11 cellular contexts compared by ENCODE assay signal in the genomic region with DNA sequence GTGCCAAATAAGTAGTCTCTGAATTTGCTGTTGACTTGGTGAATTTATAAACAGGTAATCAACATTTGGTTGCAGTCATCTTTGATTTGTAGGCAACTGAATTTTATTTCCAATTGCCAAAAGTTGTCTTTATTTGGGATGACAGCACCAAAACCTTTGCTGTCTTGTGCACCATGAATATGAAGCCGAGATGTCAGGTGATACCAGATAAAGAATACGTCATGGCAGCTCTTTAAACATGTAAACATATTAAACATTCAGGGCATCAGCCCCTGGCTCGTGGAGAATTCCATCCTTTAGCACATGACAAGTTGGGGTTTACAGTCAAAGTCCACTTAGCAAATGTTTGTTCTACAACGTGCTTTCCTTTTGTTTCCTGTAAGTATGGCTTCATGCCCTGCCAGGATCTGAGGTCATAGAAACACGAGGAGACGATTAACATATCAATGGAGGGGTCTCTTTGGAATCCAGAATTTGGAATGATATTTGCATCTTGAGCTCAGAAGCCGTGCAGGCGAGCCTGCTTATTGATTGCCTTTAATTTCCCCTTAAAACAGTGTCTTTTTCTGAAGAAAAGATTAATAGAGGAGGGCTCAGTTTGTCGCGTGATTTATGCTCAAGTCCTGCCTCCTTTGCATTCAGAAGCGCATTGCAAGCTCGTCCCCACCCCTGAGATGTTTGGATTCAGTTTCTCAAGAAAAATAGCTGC.
DNase-seq lines count a peak whose midpoint lies in the region; ATAC-seq and TF ChIP-seq lines count a peak whose summit lies in the region.
"Had no signal": no experiment of that assay in that cellular context is flagged by ENCODE, and none has a peak within 500 bp of the region (broad histone marks: within the 10 kb centered on the region; RNA-seq: fewer than 3 reads in every experiment).

No MANE protein-coding gene starts in this region.

- DNase-seq in AG04450 (ENCODE audit: low read depth, low spot score) (no peak), M059J (ENCODE audit: low read depth) (peak; percentile 76), astrocyte of the spinal cord (ENCODE audit: low read depth, low spot score) (peak; percentile 37), occipital lobe (lab: John Stamatoyannopoulos, UW) (no peak)
- DNase-seq in stimulated activated CD4-positive, alpha-beta T cell treated with anti-CD3 and anti-CD28 coated beads, Interleukin-1b, Interleukin-23, amount 100 ng/mL, for 48 hours: no peak
- DNase-seq: CD4-positive, CD25-positive, alpha-beta regulatory T cell; foreskin melanocyte; NCI-H1048 had no signal

- TF ChIP-seq RAD21 in liver (IDR thresholded peaks at IDR 0.05): peak; percentile 61 to 70

- H3K36me3 ChIP-seq in liver (ENCODE audit: control insufficient read depth in 4 of 4, insufficient read depth in 3 of 4, low read depth in 1 of 4, low read length in 3 of 4): no peaks in the 10 kb centered on the region

- TF ChIP-seq CTCF in AG04450 (IDR thresholded peaks at IDR 0.05; ENCODE audit: low read depth, low read length): no peak
- no peak for TF ChIP-seq CTCF in astrocyte of the spinal cord (IDR thresholded peaks at IDR 0.05; ENCODE audit: low read depth, low read length)
- TF ChIP-seq CTCF in liver (IDR thresholded peaks at IDR 0.05; ENCODE audit: low read depth, low read length, missing input control): no peak

- POLR2A ChIA-PET in AG04450 (lab: Yijun Ruan, JAX): interaction anchor here (0.7 to 1.0 kb wide), 3 partner anchors 26 to 154 kb away, joined by 3 to 6 read pairs (median 4); no protein-coding TSS in a partner anchor

- H3K27ac ChIP-seq in AG04450 (ENCODE audit: low read depth, low read length): peak overlapping the region; percentile 77
- peak overlapping the region; percentile 59 to 75 for H3K27ac ChIP-seq in liver (ENCODE audit: low read depth in 1 of 2, low read length in 2 of 2)

- peaks cover 0 to 10% (median under 1%) of the 10 kb centered on the region in 4 donors for H3K4me1 ChIP-seq in liver (ENCODE audit: control insufficient read depth in 4 of 4, insufficient read depth in 4 of 4, low read length in 3 of 4)

- CTCF ChIA-PET in AG04450 (lab: Charles Lee): interaction anchor here (1.0 to 2.1 kb wide), 5 partner anchors 14 to 176 kb away, joined by 3 to 17 read pairs (median 6); no protein-coding TSS in a partner anchor

- no peak overlapping the region for H3K4me3 ChIP-seq in AG04450 (ENCODE audit: low read depth, low read length)
- no peak overlapping the region for H3K4me3 ChIP-seq in astrocyte of the spinal cord (ENCODE audit: low read depth, low read length)
- H3K4me3 ChIP-seq in liver (ENCODE audit: low read depth in 1 of 3, low read length in 3 of 3): no peak overlapping the region

- no peaks in the 10 kb centered on the region for H3K9me3 ChIP-seq in AG04450 (ENCODE audit: control insufficient read depth, insufficient read depth, low read length)
- H3K9me3 ChIP-seq in liver (ENCODE audit: control insufficient read depth in 4 of 4, low read length in 3 of 4): no peaks in the 10 kb centered on the region

- H3K27me3 ChIP-seq in AG04450 (ENCODE audit: control insufficient read depth, insufficient read depth, low read length) (no peaks in the 10 kb centered on the region), liver (ENCODE audit: control insufficient read depth in 4 of 4, insufficient read depth in 4 of 4, low read length in 3 of 4) (no peaks in the 10 kb centered on the region)

- peak overlapping the region in 1 of 2 donors; percentile 68 for H3K9ac ChIP-seq in liver (ENCODE audit: low read depth in 1 of 2, low read length in 2 of 2)

- in situ Hi-C loops in astrocyte of the spinal cord (cut with HindIII; ENCODE audit: low sequenced_read_pairs): no loop called here

- 15% methylated on average over 12 of the region's 12 CpGs for WGBS in liver

- ATAC-seq in HG03439 (IDR thresholded peaks at IDR 0.05; ENCODE audit: unreplicated experiment) (no peak), HG02885 (IDR thresholded peaks at IDR 0.05; ENCODE audit: poor library complexity, unreplicated experiment) (no peak)

TF ChIP-seq in liver, 16 proteins besides CTCF, POLR2A, EP300 and RAD21:
- TF ChIP-seq, protein P1, sequence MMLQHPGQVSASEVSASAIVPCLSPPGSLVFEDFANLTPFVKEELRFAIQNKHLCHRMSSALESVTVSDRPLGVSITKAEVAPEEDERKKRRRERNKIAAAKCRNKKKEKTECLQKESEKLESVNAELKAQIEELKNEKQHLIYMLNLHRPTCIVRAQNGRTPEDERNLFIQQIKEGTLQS (IDR thresholded peaks at IDR 0.05): peak; percentile 55
- TF ChIP-seq, protein P2, sequence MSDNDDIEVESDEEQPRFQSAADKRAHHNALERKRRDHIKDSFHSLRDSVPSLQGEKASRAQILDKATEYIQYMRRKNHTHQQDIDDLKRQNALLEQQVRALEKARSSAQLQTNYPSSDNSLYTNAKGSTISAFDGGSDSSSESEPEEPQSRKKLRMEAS (IDR thresholded peaks at IDR 0.05): peak; percentile 92
- TF ChIP-seq FOXA1 (IDR thresholded peaks at IDR 0.05) (peak; percentile 12), NR2F2 (IDR thresholded peaks at IDR 0.05) (peak; percentile 34), JUND (IDR thresholded peaks at IDR 0.05) (peak; percentile 90), TAF1 (conservative IDR thresholded peaks at IDR 0.05) (no peak), FOXA2 (IDR thresholded peaks at IDR 0.05) (peak; percentile 91), GABPA (IDR thresholded peaks at IDR 0.05 in 1 of 2, conservative IDR thresholded peaks at IDR 0.05 in 1 of 2) (no peak), RXRA (IDR thresholded peaks at IDR 0.05) (peak; percentile 90 to 97), YY1 (IDR thresholded peaks at IDR 0.05) (peak; percentile 89), EGR1 (IDR thresholded peaks at IDR 0.05; ENCODE audit: low read depth in 2 of 2) (peak in 1 of 2 donors; percentile 50), HNF4A (conservative IDR thresholded peaks at IDR 0.05) (peak; percentile 95 to 97), HNF4G (IDR thresholded peaks at IDR 0.05) (peak; percentile 89), SP1 (IDR thresholded peaks at IDR 0.05) (peak; percentile 95)
- TF ChIP-seq, protein P3, sequence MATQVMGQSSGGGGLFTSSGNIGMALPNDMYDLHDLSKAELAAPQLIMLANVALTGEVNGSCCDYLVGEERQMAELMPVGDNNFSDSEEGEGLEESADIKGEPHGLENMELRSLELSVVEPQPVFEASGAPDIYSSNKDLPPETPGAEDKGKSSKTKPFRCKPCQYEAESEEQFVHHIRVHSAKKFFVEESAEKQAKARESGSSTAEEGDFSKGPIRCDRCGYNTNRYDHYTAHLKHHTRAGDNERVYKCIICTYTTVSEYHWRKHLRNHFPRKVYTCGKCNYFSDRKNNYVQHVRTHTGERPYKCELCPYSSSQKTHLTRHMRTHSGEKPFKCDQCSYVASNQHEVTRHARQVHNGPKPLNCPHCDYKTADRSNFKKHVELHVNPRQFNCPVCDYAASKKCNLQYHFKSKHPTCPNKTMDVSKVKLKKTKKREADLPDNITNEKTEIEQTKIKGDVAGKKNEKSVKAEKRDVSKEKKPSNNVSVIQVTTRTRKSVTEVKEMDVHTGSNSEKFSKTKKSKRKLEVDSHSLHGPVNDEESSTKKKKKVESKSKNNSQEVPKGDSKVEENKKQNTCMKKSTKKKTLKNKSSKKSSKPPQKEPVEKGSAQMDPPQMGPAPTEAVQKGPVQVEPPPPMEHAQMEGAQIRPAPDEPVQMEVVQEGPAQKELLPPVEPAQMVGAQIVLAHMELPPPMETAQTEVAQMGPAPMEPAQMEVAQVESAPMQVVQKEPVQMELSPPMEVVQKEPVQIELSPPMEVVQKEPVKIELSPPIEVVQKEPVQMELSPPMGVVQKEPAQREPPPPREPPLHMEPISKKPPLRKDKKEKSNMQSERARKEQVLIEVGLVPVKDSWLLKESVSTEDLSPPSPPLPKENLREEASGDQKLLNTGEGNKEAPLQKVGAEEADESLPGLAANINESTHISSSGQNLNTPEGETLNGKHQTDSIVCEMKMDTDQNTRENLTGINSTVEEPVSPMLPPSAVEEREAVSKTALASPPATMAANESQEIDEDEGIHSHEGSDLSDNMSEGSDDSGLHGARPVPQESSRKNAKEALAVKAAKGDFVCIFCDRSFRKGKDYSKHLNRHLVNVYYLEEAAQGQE (IDR thresholded peaks at IDR 0.05): peak; percentile 77
- TF ChIP-seq, protein P4, sequence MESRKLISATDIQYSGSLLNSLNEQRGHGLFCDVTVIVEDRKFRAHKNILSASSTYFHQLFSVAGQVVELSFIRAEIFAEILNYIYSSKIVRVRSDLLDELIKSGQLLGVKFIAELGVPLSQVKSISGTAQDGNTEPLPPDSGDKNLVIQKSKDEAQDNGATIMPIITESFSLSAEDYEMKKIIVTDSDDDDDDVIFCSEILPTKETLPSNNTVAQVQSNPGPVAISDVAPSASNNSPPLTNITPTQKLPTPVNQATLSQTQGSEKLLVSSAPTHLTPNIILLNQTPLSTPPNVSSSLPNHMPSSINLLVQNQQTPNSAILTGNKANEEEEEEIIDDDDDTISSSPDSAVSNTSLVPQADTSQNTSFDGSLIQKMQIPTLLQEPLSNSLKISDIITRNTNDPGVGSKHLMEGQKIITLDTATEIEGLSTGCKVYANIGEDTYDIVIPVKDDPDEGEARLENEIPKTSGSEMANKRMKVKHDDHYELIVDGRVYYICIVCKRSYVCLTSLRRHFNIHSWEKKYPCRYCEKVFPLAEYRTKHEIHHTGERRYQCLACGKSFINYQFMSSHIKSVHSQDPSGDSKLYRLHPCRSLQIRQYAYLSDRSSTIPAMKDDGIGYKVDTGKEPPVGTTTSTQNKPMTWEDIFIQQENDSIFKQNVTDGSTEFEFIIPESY (IDR thresholded peaks at IDR 0.05): peak; percentile 68

Comparison
In these comparisons a context has a peak if more than half of its experiments do, and no peak if none do; other contexts are left out.
1. DNase-seq: peak in M059J (single experiment) and astrocyte of the spinal cord (single experiment); none in AG04450 (single experiment), occipital lobe (single experiment) and stimulated activated CD4-positive, alpha-beta T cell treated with anti-CD3 and anti-CD28 coated beads, Interleukin-1b, Interleukin-23, amount 100 ng/mL, for 48 hours (single experiment).